11 cellular contexts compared by ENCODE assay signal in genomic region chr18:69747388-69747787, GRCh38.
"Had no signal": no experiment of that assay in that cellular context is flagged by ENCODE, and none has a peak within 500 bp of the region (broad histone marks: within the 10 kb centered on the region; RNA-seq: fewer than 3 reads in every experiment).

No MANE protein-coding gene starts in this region.

- FAIRE-seq: H1, H54 had no signal

- H3K36me3 ChIP-seq: HAP-1 had no signal

- DNase-seq: GM23248, GOT3, H7, H9, HCEC 1CT, HFFc6 had no signal

- H3K4me2 ChIP-seq: GM23338 had no signal

- H3K9ac ChIP-seq: GM23248 had no signal

- H3K27ac ChIP-seq: GM23248 had no signal

- H3K4me1 ChIP-seq: HAP-1 had no signal

- H3K9me3 ChIP-seq: HAP-1 had no signal

- ATAC-seq: GM23338, HCT116 had no signal

- H3K4me3 ChIP-seq: GM23248, GM23338, HAP-1 had no signal

- H2AFZ ChIP-seq: GM23248, GM23338 had no signal
